8 cellular contexts compared by ENCODE assay signal in the genomic region with DNA sequence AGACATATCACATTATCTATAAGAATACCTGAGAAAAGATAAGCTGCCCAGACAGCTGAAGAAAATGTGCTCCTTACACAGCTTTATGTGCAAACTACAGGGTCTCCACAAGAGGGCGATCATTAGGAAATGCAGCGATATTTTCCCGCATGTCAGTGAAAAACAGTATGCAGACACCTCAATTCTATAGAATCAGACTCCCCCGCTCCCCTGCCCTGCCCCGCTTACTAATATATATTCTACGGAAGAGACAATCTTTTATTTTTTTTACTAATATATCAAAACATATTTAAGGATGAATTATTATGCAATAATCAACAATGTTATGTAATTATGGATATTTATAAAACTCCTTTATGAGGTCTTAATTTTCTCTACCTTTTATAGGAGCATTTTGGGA.
DNase-seq lines count a peak whose midpoint lies in the region; ATAC-seq and TF ChIP-seq lines count a peak whose summit lies in the region.

No MANE protein-coding gene starts in this region.

- CTCF ChIA-PET in RWPE1 (lab: Yijun Ruan, JAX), result interaction anchor here (0.6 to 1.4 kb wide), 5 partner anchors 266 to 412 kb away, joined by 3 read pairs; no protein-coding TSS in a partner anchor

- no peak overlapping the region for H3K27ac ChIP-seq in RWPE1

- no peaks in the 10 kb centered on the region for H3K4me1 Mint-ChIP-seq in activated T-cell treated with anti-CD3 and anti-CD28 coated beads, Interleukin-2, amount 50 U/mL, for 72 hours (ENCODE audit: low read depth)
- H3K4me1 Mint-ChIP-seq in mesothelial cell of epicardium, result peaks cover 7% of the 10 kb centered on the region

- in situ Hi-C loops in KBM-7 (cut with MboI; ENCODE audit: low pct_unique_long_range_greater_than_20kb, low sequenced_read_pairs), result no loop called here

- TF ChIP-seq CTCF in RWPE1 (conservative IDR thresholded peaks at IDR 0.05; ENCODE audit: low read depth) (peak; percentile 81), mesothelial cell of epicardium (IDR thresholded peaks at IDR 0.05; ENCODE audit: unreplicated experiment) (peak; percentile 84)

- H3K36me3 Mint-ChIP-seq in activated T-cell treated with anti-CD3 and anti-CD28 coated beads, Interleukin-2, amount 50 U/mL, for 72 hours (ENCODE audit: insufficient read depth in 2 of 2), result no peaks in the 10 kb centered on the region
- no peaks in the 10 kb centered on the region for H3K36me3 Mint-ChIP-seq in mesothelial cell of epicardium

- POLR2A ChIA-PET in RWPE1 (lab: Yijun Ruan, JAX; ENCODE audit: low non-redundant PET), result no interaction called here

- H3K27me3 Mint-ChIP-seq in activated T-cell treated with anti-CD3 and anti-CD28 coated beads, Interleukin-2, amount 50 U/mL, for 72 hours (ENCODE audit: low read depth), result no peaks in the 10 kb centered on the region
- no peaks in the 10 kb centered on the region for H3K27me3 Mint-ChIP-seq in mesothelial cell of epicardium (ENCODE audit: low read depth)

- ATAC-seq in activated T-cell treated with anti-CD3 and anti-CD28 coated beads, Interleukin-2, amount 50 U/mL, for 72 hours (replicated peaks in 1 of 2), result no peak
- ATAC-seq in GM21825 (IDR thresholded peaks at IDR 0.05; ENCODE audit: unreplicated experiment), result peak; percentile 95

- no peak overlapping the region for H3K27ac Mint-ChIP-seq in activated T-cell treated with anti-CD3 and anti-CD28 coated beads, Interleukin-2, amount 50 U/mL, for 72 hours
- H3K27ac Mint-ChIP-seq in mesothelial cell of epicardium, result no peak overlapping the region

- peak; percentile 4 to 19 for DNase-seq in activated T-cell treated with anti-CD3 and anti-CD28 coated beads, Interleukin-2, amount 50 U/mL, for 72 hours
- DNase-seq in activated T-cell treated with anti-CD3 and anti-CD28 coated beads for 4 hours (no peak), KBM-7 (peak; percentile 58), RWPE1 (ENCODE audit: low spot score) (peak; percentile 16), dermis microvascular lymphatic vessel endothelial cell (ENCODE audit: low read depth in 2 of 2) (peak; percentile 7 to 37), mesothelial cell of epicardium (ENCODE audit: low spot score in 2 of 2, unreplicated experiment in 2 of 2) (peak; percentile 22 to 51), HuH-7.5 (ENCODE audit: low spot score) (no peak)

- H3K9me3 Mint-ChIP-seq in activated T-cell treated with anti-CD3 and anti-CD28 coated beads, Interleukin-2, amount 50 U/mL, for 72 hours, result peaks cover 2 to 7% of the 10 kb centered on the region in 2 donors
- no peaks in the 10 kb centered on the region for H3K9me3 Mint-ChIP-seq in mesothelial cell of epicardium

- no peak overlapping the region for H3K4me3 Mint-ChIP-seq in activated T-cell treated with anti-CD3 and anti-CD28 coated beads, Interleukin-2, amount 50 U/mL, for 72 hours
- no peak overlapping the region for H3K4me3 Mint-ChIP-seq in mesothelial cell of epicardium

Comparison
In these comparisons a context has a peak if more than half of its experiments do, and no peak if none do; other contexts are left out.
1. DNase-seq: peak in activated T-cell treated with anti-CD3 and anti-CD28 coated beads, Interleukin-2, amount 50 U/mL, for 72 hours (2 of 2), KBM-7 (single experiment), RWPE1 (single experiment), dermis microvascular lymphatic vessel endothelial cell (2 of 2) and mesothelial cell of epicardium (2 of 2); none in activated T-cell treated with anti-CD3 and anti-CD28 coated beads for 4 hours (single experiment) and HuH-7.5 (single experiment).